In the genomic region with DNA sequence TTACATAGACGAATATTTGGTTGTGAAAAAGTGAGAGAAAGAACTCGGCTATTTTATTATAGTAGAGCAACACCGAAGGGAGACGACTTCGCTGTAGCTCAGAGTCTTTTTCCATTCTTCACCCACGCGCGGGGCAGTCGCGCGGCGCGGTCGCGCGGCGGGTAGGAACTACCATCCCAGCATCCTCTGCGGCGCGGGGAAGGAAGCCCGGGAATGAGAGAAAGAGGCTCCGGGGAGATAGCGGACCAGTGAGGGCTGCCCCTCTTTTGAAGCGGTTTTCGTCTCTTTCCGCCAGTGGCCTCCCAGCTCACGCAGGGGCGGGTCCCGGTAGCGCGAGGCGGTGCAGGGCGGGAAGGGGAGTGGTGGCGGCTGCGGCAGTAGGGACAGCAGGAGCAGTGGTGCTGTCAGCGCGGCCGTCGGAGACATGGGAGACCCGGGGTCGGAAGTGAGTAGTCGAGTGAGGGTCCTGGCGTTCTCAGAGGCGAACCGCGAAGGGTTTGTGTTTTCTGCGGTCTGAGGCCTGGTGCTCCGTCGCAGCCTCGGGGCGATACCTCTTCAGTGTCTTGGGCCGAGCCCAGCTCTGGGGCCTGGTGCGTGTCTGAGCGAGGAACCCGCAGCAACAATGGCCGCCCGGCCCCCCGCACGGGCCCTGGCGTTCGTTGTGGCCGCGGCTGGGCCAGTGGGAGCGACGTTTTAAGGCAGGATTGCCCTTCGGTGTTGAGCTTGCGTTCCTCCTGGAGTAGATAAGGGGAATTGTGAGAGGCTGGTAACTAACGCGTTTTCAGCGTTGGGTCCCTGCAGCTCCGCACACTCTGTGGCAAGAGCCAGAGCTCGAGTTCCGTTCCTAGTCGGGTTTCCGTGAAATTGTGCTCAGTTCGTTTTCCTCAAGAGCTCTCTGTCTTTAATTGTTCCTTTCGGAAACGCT, we compare ENCODE assay signal across 8 cellular contexts. TPM values are rescaled to one million over a fixed set of nuclear protein-coding genes. Genes with fewer than 3 reads are reported as not detected.
DNase-seq lines count a peak whose midpoint lies in the region; ATAC-seq and TF ChIP-seq lines count a peak whose summit lies in the region.
"Not testable (repeated sequence)": the region's sequence is repeated elsewhere in the genome, so short reads cannot be mapped to it uniquely, and the experiment has no call there.

TSS of gene KIAA1586 (plus strand) at position 362 of the 925 bp plus-strand sequence. CDS start at position 425, 63 bp downstream.

- peak within 1 kb of the TSS; percentile 62 for H3K4me3 ChIP-seq in Caco-2 (ENCODE audit: low read depth, low read length)
- H3K4me3 ChIP-seq in NT2/D1 (ENCODE audit: insufficient read length, low read depth): peak within 1 kb of the TSS; percentile 43

- not testable (repeated sequence) for H3K36me3 ChIP-seq in Caco-2 (ENCODE audit: control insufficient read depth, insufficient read depth, low read length)
- peaks cover 18% of the 10 kb centered on the region for H3K36me3 ChIP-seq in NT2/D1 (ENCODE audit: insufficient read depth, insufficient read length, low read length)

- not testable (repeated sequence) for TF ChIP-seq CTCF in Caco-2 (IDR thresholded peaks at IDR 0.05; ENCODE audit: insufficient read depth in 1 of 2, low read depth in 1 of 2, low read length in 1 of 2, severe bottlenecking in 1 of 2, unreplicated experiment in 1 of 2)

- H3K27ac Mint-ChIP-seq in Caco-2 (ENCODE audit: unreplicated experiment): peak within 1 kb of the TSS; percentile 73

- DNase-seq in Caco-2: peak; percentile 90 to 91
- DNase-seq in HUDEP-2 (lab: John Stamatoyannopoulos, UW; ENCODE audit: unreplicated experiment in 76 of 76): peak; percentile 43 to 98 (median 94)
- DNase-seq in NT2/D1 (ENCODE audit: low read depth, low spot score): peak; percentile 47
- peak; percentile 38 for DNase-seq in activated CD8-positive, alpha-beta memory T cell treated with anti-CD3 and anti-CD28 coated beads, Interleukin-2, amount 50 U/mL, for 1 hour (ENCODE audit: extremely low read depth)
- DNase-seq in middle frontal gyrus (ENCODE audit: extremely low spot score, low spot score): peak; percentile 90
- peak; percentile 49 to 50 for DNase-seq in stimulated activated CD8-positive, alpha-beta memory T cell treated with anti-CD3 and anti-CD28 coated beads, Interleukin-2, amount 100 ng/mL, for 1 hour (ENCODE audit: low read depth in 2 of 2)

- in situ Hi-C loops in endometrial microvascular endothelial cells (cut with HindIII; ENCODE audit: inconsistent ontology term, low pct_unique_long_range_greater_than_20kb, low sequenced_read_pairs): not testable (repeated sequence)

- CTCF ChIA-PET in Caco-2 (lab: Charles Lee): not testable (repeated sequence)

- BruUV-seq in Caco-2 (replicated peaks; lab: Mats Ljungman, UMichigan): not testable (repeated sequence)

- H3K4me1 Mint-ChIP-seq in Caco-2 (ENCODE audit: low read depth, unreplicated experiment): not testable (repeated sequence)

- intact Hi-C loops in Caco-2 (cut with micrococcal nuclease; ENCODE audit: unreplicated experiment): loop anchor here (2.0 to 5.0 kb wide), 2 partner anchors 41 to 126 kb away; partner anchors contain the start of gene BAG2

- peak within 1 kb of the TSS; percentile 64 for H3K9ac ChIP-seq in NT2/D1 (ENCODE audit: insufficient read length, low read depth)

- ATAC-seq in GM21390 (IDR thresholded peaks at IDR 0.05; ENCODE audit: unreplicated experiment): peak; percentile 95

- H3K9me3 ChIP-seq in Caco-2; NT2/D1 (ENCODE audit: insufficient read depth, low read length): not testable (repeated sequence)

- H3K36me3 Mint-ChIP-seq in Caco-2 (ENCODE audit: insufficient read depth, unreplicated experiment): peaks cover 19% of the 10 kb centered on the region

- not testable (repeated sequence) for H3K27me3 ChIP-seq in Caco-2 (replicated peaks; ENCODE audit: control insufficient read depth, insufficient read depth, low read length); NT2/D1 (ENCODE audit: insufficient read depth, insufficient read length)

- H3K27me3 Mint-ChIP-seq in Caco-2 (ENCODE audit: insufficient read depth, unreplicated experiment): not testable (repeated sequence)

- not testable (repeated sequence) for H3K9me3 Mint-ChIP-seq in Caco-2 (ENCODE audit: unreplicated experiment)

- H3K4me1 ChIP-seq in Caco-2; NT2/D1 (ENCODE audit: insufficient read depth, insufficient read length): not testable (repeated sequence)

- H3K4me3 Mint-ChIP-seq in Caco-2 (ENCODE audit: unreplicated experiment): peak within 1 kb of the TSS; percentile 92

- POLR2A ChIA-PET in Caco-2 (lab: Charles Lee): interaction anchor here (0.6 kb wide), 1 partner anchor 78 kb away, joined by 10 read pairs; no protein-coding TSS in a partner anchor

RNA-seq across cellular contexts. Expression of gene KIAA1586, which starts in this region (rescaled TPM):
- 10.5 and 12.9 TPM in 2 replicates for total RNA-seq in Caco-2 (2022)
- total RNA-seq in endometrial microvascular endothelial cells (ENCODE audit: inconsistent ontology term): 15.2 TPM

Comparison
In these comparisons a context has a peak if more than half of its experiments do, and no peak if none do; other contexts are left out.
1. Peak in every context shown above with its lines: DNase-seq, ATAC-seq and H3K4me3 ChIP-seq.
2. DNase-seq: peak in every context shown above with its lines; median percentile 94 in HUDEP-2; 90 in Caco-2; 90 in middle frontal gyrus; 50 in stimulated activated CD8-positive, alpha-beta memory T cell treated with anti-CD3 and anti-CD28 coated beads, Interleukin-2, amount 100 ng/mL, for 1 hour; 47 in NT2/D1; 38 in activated CD8-positive, alpha-beta memory T cell treated with anti-CD3 and anti-CD28 coated beads, Interleukin-2, amount 50 U/mL, for 1 hour.